8 cellular contexts compared by ENCODE assay signal in the genomic region with DNA sequence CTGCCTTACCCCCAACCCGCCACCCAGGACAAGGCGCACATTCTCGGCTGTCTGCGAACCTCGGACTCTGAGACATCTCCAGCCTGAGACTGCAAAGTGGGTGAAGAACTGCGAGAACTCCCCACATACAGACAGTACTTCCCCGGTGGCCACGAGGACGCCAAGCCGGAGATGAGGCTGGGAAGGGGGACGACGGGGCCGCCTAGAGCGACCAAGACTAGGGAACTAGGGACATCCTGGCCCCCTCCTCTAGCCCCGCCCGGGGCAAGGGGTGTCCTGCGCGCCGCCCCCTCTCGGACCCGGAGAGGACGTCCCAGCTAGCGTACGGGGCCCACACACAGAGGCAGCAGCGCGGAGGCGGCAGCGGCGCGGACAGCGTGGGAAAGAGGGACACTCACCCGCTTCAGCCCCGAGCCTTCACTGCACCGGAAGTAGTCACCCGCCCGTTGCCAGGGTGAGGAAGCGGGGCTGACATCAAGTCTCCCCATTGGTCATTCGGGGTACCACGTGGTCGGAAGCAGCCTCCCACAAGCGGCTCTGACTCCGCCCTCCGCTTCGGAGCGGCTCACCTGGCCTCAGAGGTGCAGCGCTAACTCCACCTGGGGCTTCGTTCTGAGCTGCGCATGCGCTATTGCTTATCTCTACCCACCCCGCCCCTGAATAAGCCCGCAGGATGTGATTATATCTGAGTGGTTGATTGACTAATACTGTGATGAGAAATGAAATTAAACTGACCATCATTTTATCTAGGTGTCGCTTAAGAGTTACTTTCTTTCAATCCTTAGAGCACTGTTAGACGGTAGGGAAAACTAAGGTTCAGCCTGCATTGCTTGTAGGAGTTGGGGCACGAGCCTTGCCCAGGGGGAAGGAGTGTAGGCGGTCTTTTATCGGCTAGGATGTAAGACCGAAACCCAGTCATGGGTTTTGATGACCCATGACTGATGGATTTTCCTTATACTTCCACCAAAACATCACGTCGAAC. TPM values are rescaled to one million over a fixed set of nuclear protein-coding genes. Genes with fewer than 3 reads are reported as not detected.
DNase-seq lines count a peak whose midpoint lies in the region; ATAC-seq, FAIRE-seq and TF ChIP-seq lines count a peak whose summit lies in the region.

A gene with protein sequence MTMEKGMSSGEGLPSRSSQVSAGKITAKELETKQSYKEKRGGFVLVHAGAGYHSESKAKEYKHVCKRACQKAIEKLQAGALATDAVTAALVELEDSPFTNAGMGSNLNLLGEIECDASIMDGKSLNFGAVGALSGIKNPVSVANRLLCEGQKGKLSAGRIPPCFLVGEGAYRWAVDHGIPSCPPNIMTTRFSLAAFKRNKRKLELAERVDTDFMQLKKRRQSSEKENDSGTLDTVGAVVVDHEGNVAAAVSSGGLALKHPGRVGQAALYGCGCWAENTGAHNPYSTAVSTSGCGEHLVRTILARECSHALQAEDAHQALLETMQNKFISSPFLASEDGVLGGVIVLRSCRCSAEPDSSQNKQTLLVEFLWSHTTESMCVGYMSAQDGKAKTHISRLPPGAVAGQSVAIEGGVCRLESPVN (minus strand): TSS at position 437 of the 982 bp plus-strand sequence. CDS start 8,854 bp downstream, outside the sequence.

- peak; percentile 99 for FAIRE-seq in HepG2 (lab: Jason Lieb, UNC)

- H3K27ac ChIP-seq in BLaER1 treated with 17β-estradiol and CSF1 and Interleukin-3, amounts not matched to agents 10 nM and 100 nM = peak within 1 kb of the TSS; percentile 31 to 82 (median 78); a peak in 21 of 22 replicates
- H3K27ac ChIP-seq in HepG2 (ENCODE audit: extremely low read length, insufficient read depth, low read length) = peak within 1 kb of the TSS; percentile 55

- intact Hi-C loops in HepG2 (cut with micrococcal nuclease; ENCODE audit: unreplicated experiment) = loop anchor here (1.0 to 5.0 kb wide), 5 partner anchors 28 to 311 kb away; partner anchors contain the start of genes ESF1 and NDUFAF5

- POLR2A ChIA-PET in HepG2 (lab: Yijun Ruan, JAX) = no interaction called here

- WGBS in HepG2 (ENCODE audit: low lambda C conversion rate) = 2% methylated on average over 49 of the region's 59 CpGs

- peak; percentile 100 for ATAC-seq in GM19328 (IDR thresholded peaks at IDR 0.05; ENCODE audit: unreplicated experiment)
- peak; percentile 99 for ATAC-seq in HG03520 (IDR thresholded peaks at IDR 0.05; ENCODE audit: unreplicated experiment)
- peak; percentile 100 for ATAC-seq in HepG2

- no peaks in the 10 kb centered on the region for H3K27me3 ChIP-seq in BLaER1 treated with 17β-estradiol and CSF1 and Interleukin-3, amounts not matched to agents 10 nM and 100 nM
- no peaks in the 10 kb centered on the region; a peak in 2 of 5 replicates for H3K27me3 ChIP-seq in HepG2 (ENCODE audit: control insufficient read depth in 1 of 2, insufficient read depth in 2 of 2, low read length in 2 of 2)

- 0 out of 2 replicates have a peak, but pooled peaks have one; percentile 18 for TF ChIP-seq RAD21 in HepG2 (CRISPR knock-in tag; IDR thresholded peaks at IDR 0.05)

- peak within 1 kb of the TSS; percentile 98 for H2AFZ ChIP-seq in HepG2 (ENCODE audit: low read length)

- no peaks in the 10 kb centered on the region for H3K36me3 ChIP-seq in BLaER1 treated with 17β-estradiol and CSF1 and Interleukin-3, amounts not matched to agents 10 nM and 100 nM
- no peaks in the 10 kb centered on the region for H3K36me3 ChIP-seq in HepG2 (replicated peaks in 1 of 2; ENCODE audit: control insufficient read depth in 1 of 2, insufficient read depth in 2 of 2, low read length in 2 of 2)

- H3K4me3 ChIP-seq in BLaER1 treated with 17β-estradiol and CSF1 and Interleukin-3, amounts not matched to agents 10 nM and 100 nM = peak within 1 kb of the TSS; percentile 74 to 100 (median 92)
- peak within 1 kb of the TSS; percentile 82 to 99 (median 93) for H3K4me3 ChIP-seq in HepG2 (replicated peaks in 1 of 3; ENCODE audit: insufficient read depth in 1 of 3, low read depth in 2 of 3, low read length in 3 of 3)

- peaks cover 0 to 38% (median 0%) of the 10 kb centered on the region in 11 experiments; a peak in 7 of 22 replicates for H4K20me1 ChIP-seq in BLaER1 treated with 17β-estradiol and CSF1 and Interleukin-3, amounts not matched to agents 10 nM and 100 nM
- H4K20me1 ChIP-seq in HepG2 (ENCODE audit: insufficient read depth, low read length) = no peaks in the 10 kb centered on the region

- peak; percentile 83 to 94 for TF ChIP-seq POLR2A in HepG2 (IDR thresholded peaks at IDR 0.05; ENCODE audit: insufficient read depth in 1 of 2, low read depth in 2 of 2, low read length in 2 of 2)

- no TSS peak for BruUV-seq in HepG2 (replicated peaks; lab: Mats Ljungman, UMichigan)

- CTCF ChIA-PET in HepG2 (lab: Yijun Ruan, JAX; ENCODE audit: low intra/inter-chr PET ratio, low total read pairs) = no interaction called here

- H3K4me1 ChIP-seq in BLaER1 treated with 17β-estradiol and CSF1 and Interleukin-3, amounts not matched to agents 10 nM and 100 nM = peaks cover 10 to 29% (median 14%) of the 10 kb centered on the region in 10 experiments
- peaks cover 24% of the 10 kb centered on the region for H3K4me1 ChIP-seq in HepG2 (ENCODE audit: insufficient read depth, low read length)

- DNase-seq in NCI-H69 (lab: John Stamatoyannopoulos, UW) (peak; percentile 100), dermis blood vessel endothelial cell (peak; percentile 97), HepG2 (ENCODE audit: low spot score) (peak; percentile 98)
- DNase-seq in activated CD4-positive, alpha-beta T cell treated with anti-CD3 and anti-CD28 coated beads, Interleukin-2, amount 50 U/mL, for 24 hours (ENCODE audit: low read depth in 1 of 2, low spot score in 1 of 2) = peak; percentile 90 to 94
- DNase-seq in stimulated activated CD4-positive, alpha-beta T cell treated with anti-CD3 and anti-CD28 coated beads, Interleukin-4, amount 100 ng/mL, for 1 hour = peak; percentile 95

- in situ Hi-C loops in HepG2 (cut with HindIII; ENCODE audit: extremely low pct_ligation_motif_present, low pct_unique_long_range_greater_than_20kb) = no loop called here

- no peaks in the 10 kb centered on the region for H3K9me3 ChIP-seq in BLaER1 treated with 17β-estradiol and CSF1 and Interleukin-3, amounts not matched to agents 10 nM and 100 nM (replicated peaks in 1 of 11)
- H3K9me3 ChIP-seq in HepG2 (ENCODE audit: low read length) = no peaks in the 10 kb centered on the region

- TF ChIP-seq EP300 in HepG2 (IDR thresholded peaks at IDR 0.05; ENCODE audit: low read depth in 2 of 2, low read length in 2 of 2) (no peak), HepG2 (CRISPR knock-in tag; IDR thresholded peaks at IDR 0.05; ENCODE audit: borderline replicate concordance) (peak; percentile 17; the same call in 1 of the 2 replicates)

- peak; percentile 6; the same call in 1 of the 2 replicates for TF ChIP-seq CTCF in HepG2 (CRISPR knock-in tag; IDR thresholded peaks at IDR 0.05)

- H3K4me2 ChIP-seq in BLaER1 treated with 17β-estradiol and CSF1 and Interleukin-3, amounts not matched to agents 10 nM and 100 nM = peak within 1 kb of the TSS; percentile 70 to 91 (median 82)
- peak within 1 kb of the TSS; percentile 99 for H3K4me2 ChIP-seq in HepG2 (ENCODE audit: low read depth, low read length)

- H3K9ac ChIP-seq in BLaER1 treated with 17β-estradiol and CSF1 and Interleukin-3, amounts not matched to agents 10 nM and 100 nM = peak within 1 kb of the TSS; percentile 73 to 89 (median 84)
- peak within 1 kb of the TSS; percentile 83 for H3K9ac ChIP-seq in HepG2 (ENCODE audit: insufficient read depth, low read depth, low read length)

- peaks cover 40% of the 10 kb centered on the region for H3K79me2 ChIP-seq in HepG2 (ENCODE audit: insufficient read depth, low read length)

TF ChIP-seq in HepG2, 621 proteins besides CTCF, POLR2A, EP300 and RAD21 (continues in another document):
- no peak; the same call in none of the 2 replicates for TF ChIP-seq KDM3A (CRISPR knock-in tag; IDR thresholded peaks at IDR 0.05; ENCODE audit: low read depth)
- no peak for TF ChIP-seq ZKSCAN5 (CRISPR knock-in tag; IDR thresholded peaks at IDR 0.05)
- TF ChIP-seq ATF7-NPFF (CRISPR knock-in tag; IDR thresholded peaks at IDR 0.05; ENCODE audit: low read depth) = no peak
- no peak for TF ChIP-seq MBNL3 (CRISPR knock-in tag; conservative IDR thresholded peaks at IDR 0.05)
- TF ChIP-seq ZNF383 (CRISPR knock-in tag; IDR thresholded peaks at IDR 0.05; ENCODE audit: borderline replicate concordance) = no peak
- TF ChIP-seq, protein P1, sequence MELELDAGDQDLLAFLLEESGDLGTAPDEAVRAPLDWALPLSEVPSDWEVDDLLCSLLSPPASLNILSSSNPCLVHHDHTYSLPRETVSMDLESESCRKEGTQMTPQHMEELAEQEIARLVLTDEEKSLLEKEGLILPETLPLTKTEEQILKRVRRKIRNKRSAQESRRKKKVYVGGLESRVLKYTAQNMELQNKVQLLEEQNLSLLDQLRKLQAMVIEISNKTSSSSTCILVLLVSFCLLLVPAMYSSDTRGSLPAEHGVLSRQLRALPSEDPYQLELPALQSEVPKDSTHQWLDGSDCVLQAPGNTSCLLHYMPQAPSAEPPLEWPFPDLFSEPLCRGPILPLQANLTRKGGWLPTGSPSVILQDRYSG (CRISPR knock-in tag; IDR thresholded peaks at IDR 0.05) = no peak

RNA-seq across cellular contexts. Expression of the gene that starts here (rescaled TPM):
- total RNA-seq in dermis blood vessel endothelial cell (8.2 and 9.7 TPM in 2 replicates), HepG2 (2016; rRNA removed; fragmentation: Illumina TruSeq; extraction: Trizol) (25.2 and 29.1 TPM in 2 replicates)
- total RNA-seq in HepG2 (2016; cell fraction: cytosol; rRNA removed; fragmentation: Illumina TruSeq; extraction: Trizol; ENCODE audit: low read depth) = 74.0 and 76.2 TPM in 2 replicates
- 25.6 and 27.8 TPM in 2 replicates for total RNA-seq in HepG2 (2016; cell fraction: insoluble cytoplasmic fraction; rRNA removed; fragmentation: Illumina TruSeq; extraction: Trizol)
- total RNA-seq in HepG2 (2016; cell fraction: membrane; rRNA removed; fragmentation: Illumina TruSeq; extraction: Trizol) = 28.8 and 33.7 TPM in 2 replicates
- 52.6 and 57.4 TPM in 2 replicates for total RNA-seq in HepG2 (2016; cell fraction: nucleus; rRNA removed; fragmentation: Illumina TruSeq; extraction: Trizol)
- 7.4 and 10.0 TPM in 2 replicates for polyA plus RNA-seq in HepG2 (2011; rRNA removed)
- polyA plus RNA-seq in HepG2 (2011; cell fraction: cytosol; rRNA removed) = 6.1 and 7.3 TPM in 2 replicates
- 8.0 and 8.8 TPM in 2 replicates for polyA plus RNA-seq in HepG2 (2011; cell fraction: nucleus; rRNA removed)
- polyA plus RNA-seq in HepG2 (2012) = 7.7 and 10.7 TPM in 2 replicates
- polyA plus RNA-seq in HepG2 (2016; cell fraction: cytosol; fragmentation: Illumina TruSeq; extraction: Trizol; ENCODE audit: low read depth) = 3.5 and 4.1 TPM in 2 replicates
- 24.5 and 25.1 TPM in 2 replicates for polyA plus RNA-seq in HepG2 (2016; cell fraction: insoluble cytoplasmic fraction; fragmentation: Illumina TruSeq; extraction: Trizol; ENCODE audit: low read depth)
- polyA plus RNA-seq in HepG2 (2016; cell fraction: membrane; fragmentation: Illumina TruSeq; extraction: Trizol; ENCODE audit: low read depth) = 7.8 TPM in 2 replicates
- 14.4 and 16.7 TPM in 2 replicates for polyA plus RNA-seq in HepG2 (2016; cell fraction: nucleus; fragmentation: Illumina TruSeq; extraction: Trizol; ENCODE audit: insufficient read depth, low read depth)
- 15.6 and 18.8 TPM in 2 replicates for polyA minus RNA-seq in HepG2 (2011; rRNA and poly(A)+ RNA removed; ENCODE audit: low replicate concordance)
- polyA minus RNA-seq in HepG2 (2011; cell fraction: cytosol; rRNA and poly(A)+ RNA removed) = 9.9 and 13.1 TPM in 2 replicates
- 76.1 and 88.3 TPM in 2 replicates for polyA minus RNA-seq in HepG2 (2011; cell fraction: nucleus; rRNA and poly(A)+ RNA removed)

Comparison
In these comparisons a context has a peak if more than half of its experiments do, and no peak if none do; other contexts are left out.
1. Peak in every context shown above with its lines: DNase-seq, ATAC-seq, H3K4me3 ChIP-seq and H3K27ac ChIP-seq.